Comparison of ENCODE assay signal across 17 cellular contexts in genomic region chr2:189576361-189576760, GRCh38. TPM values are rescaled to one million over a fixed set of nuclear protein-coding genes. Genes with fewer than 3 reads are reported as not detected.
DNase-seq lines count a peak whose midpoint lies in the region; ATAC-seq and TF ChIP-seq lines count a peak whose summit lies in the region.
"Had no signal": no experiment of that assay in that cellular context is flagged by ENCODE, and none has a peak within 500 bp of the region (broad histone marks: within the 10 kb centered on the region; RNA-seq: fewer than 3 reads in every experiment).

No MANE protein-coding gene starts in this region.

- peak overlapping the region in 7 of 9 donors; percentile 2 to 98 (median 61) for H3K27ac Mint-ChIP-seq in naive thymus-derived CD4-positive, alpha-beta T cell
- H3K27ac Mint-ChIP-seq: WTC11 had no signal

- no peaks in the 10 kb centered on the region for H3K9me3 ChIP-seq in naive thymus-derived CD4-positive, alpha-beta T cell (ENCODE audit: control insufficient read depth in 2 of 3, low read length in 3 of 3)
- H3K9me3 ChIP-seq in upper lobe of right lung (no peaks in the 10 kb centered on the region), prostate gland (no peaks in the 10 kb centered on the region)
- H3K9me3 ChIP-seq: MG63, testis had no signal

- 27% methylated on average over 1 of the region's 1 CpG for WGBS in prostate gland

- POLR2A ChIA-PET in naive thymus-derived CD4-positive, alpha-beta T cell (lab: Charles Lee) = interaction anchor here (0.7 kb wide), 2 partner anchors 10 to 13 kb away, joined by 3 read pairs; no protein-coding TSS in a partner anchor

- H3K36me3 Mint-ChIP-seq in naive thymus-derived CD4-positive, alpha-beta T cell = peaks cover 3 to 34% (median 19%) of the 10 kb centered on the region in 5 donors
- H3K36me3 Mint-ChIP-seq: WTC11 had no signal

- peaks cover 0 to under 1% of the 10 kb centered on the region in 2 donors for H3K27me3 ChIP-seq in naive thymus-derived CD4-positive, alpha-beta T cell (ENCODE audit: control insufficient read depth in 2 of 2, insufficient read depth in 2 of 2, low read length in 2 of 2)
- H3K27me3 ChIP-seq in upper lobe of right lung (no peaks in the 10 kb centered on the region), prostate gland (replicated peaks; ENCODE audit: insufficient read depth) (no peaks in the 10 kb centered on the region)
- H3K27me3 ChIP-seq: testis had no signal

- DNase-seq in NCI-H82 (lab: John Stamatoyannopoulos, UW) (peak; percentile 26), NCI-H82 treated with DMSO at 0.1 percent for 48 hours (lab: John Stamatoyannopoulos, UW; ENCODE audit: unreplicated experiment) (no peak), erythroblast (lab: John Stamatoyannopoulos, UW) (peak; percentile 33 to 62), upper lobe of right lung (no peak), prostate gland (ENCODE audit: low spot score) (no peak)
- no peak for DNase-seq in naive thymus-derived CD4-positive, alpha-beta T cell
- DNase-seq: amygdala, DMS79 treated with DMSO at 0.1 percent for 48 hours, MG63, NCI-H2029 treated with DMSO at 0.1 percent for 48 hours, NCI-H69, nucleus accumbens, testis had no signal

- H3K9me3 Mint-ChIP-seq in naive thymus-derived CD4-positive, alpha-beta T cell = no peaks in the 10 kb centered on the region
- H3K9me3 Mint-ChIP-seq: WTC11 had no signal

- H3K27me3 Mint-ChIP-seq in naive thymus-derived CD4-positive, alpha-beta T cell = peaks cover 0 to 16% (median 0%) of the 10 kb centered on the region in 5 donors

- H3K36me3 ChIP-seq in naive thymus-derived CD4-positive, alpha-beta T cell (ENCODE audit: control insufficient read depth in 2 of 3, insufficient read depth in 3 of 3, low read length in 3 of 3) = no peaks in the 10 kb centered on the region
- peaks cover 56% of the 10 kb centered on the region for H3K36me3 ChIP-seq in upper lobe of right lung
- no peaks in the 10 kb centered on the region for H3K36me3 ChIP-seq in prostate gland
- H3K36me3 ChIP-seq: MG63 had no signal

- H3K4me1 Mint-ChIP-seq in naive thymus-derived CD4-positive, alpha-beta T cell = peaks cover 11 to 86% (median 70%) of the 10 kb centered on the region in 7 donors

- ATAC-seq in naive thymus-derived CD4-positive, alpha-beta T cell = no peak
- no peak for ATAC-seq in upper lobe of right lung
- ATAC-seq in GM21576 (IDR thresholded peaks at IDR 0.05; ENCODE audit: unreplicated experiment) = no peak
- no peak for ATAC-seq in GM21423 (IDR thresholded peaks at IDR 0.05; ENCODE audit: unreplicated experiment)
- ATAC-seq: WTC11 had no signal

- no peak overlapping the region for H3K4me3 ChIP-seq in naive thymus-derived CD4-positive, alpha-beta T cell (ENCODE audit: low read length)
- H3K4me3 ChIP-seq in upper lobe of right lung = peak overlapping the region; percentile 72
- no peak overlapping the region for H3K4me3 ChIP-seq in prostate gland
- H3K4me3 ChIP-seq: MG63, testis had no signal

- TF ChIP-seq POLR2A in erythroblast (IDR thresholded peaks at IDR 0.05; ENCODE audit: low read length) = no peak
- no peak for TF ChIP-seq POLR2A in prostate gland (IDR thresholded peaks at IDR 0.05)

- H3K27ac ChIP-seq in naive thymus-derived CD4-positive, alpha-beta T cell (ENCODE audit: low read depth, low read length) = peak overlapping the region; percentile 22
- H3K27ac ChIP-seq in upper lobe of right lung = peak overlapping the region; percentile 52
- no peak overlapping the region for H3K27ac ChIP-seq in prostate gland
- H3K27ac ChIP-seq: C4-2B had no signal

- CTCF ChIA-PET in naive thymus-derived CD4-positive, alpha-beta T cell (lab: Charles Lee) = no interaction called here

- H3K4me3 Mint-ChIP-seq in naive thymus-derived CD4-positive, alpha-beta T cell = peak overlapping the region in 5 of 10 donors; percentile 5 to 100 (median 18)
- H3K4me3 Mint-ChIP-seq: WTC11 had no signal

- peaks cover 0 to 16% of the 10 kb centered on the region in 2 donors for H3K4me1 ChIP-seq in naive thymus-derived CD4-positive, alpha-beta T cell (ENCODE audit: control insufficient read depth in 2 of 2, insufficient read depth in 2 of 2, low read length in 2 of 2)
- H3K4me1 ChIP-seq in upper lobe of right lung (peaks cover 39% of the 10 kb centered on the region), prostate gland (replicated peaks) (no peaks in the 10 kb centered on the region)

- no peak for TF ChIP-seq CTCF in upper lobe of right lung (IDR thresholded peaks at IDR 0.05)
- no peak for TF ChIP-seq CTCF in prostate gland (IDR thresholded peaks at IDR 0.05)

- intact Hi-C loops in naive thymus-derived CD4-positive, alpha-beta T cell (cut with micrococcal nuclease) = loop anchor here in 1 of 2 donors (10.0 kb wide), 1 partner anchor 1068 kb away; the partner anchor contains the start of gene NAB1
- intact Hi-C loops in upper lobe of right lung (cut with DNase I) (no loop called here), prostate gland (cut with DNase I) (no loop called here)

RNA-seq across cellular contexts. Expression of gene SLC40A1, which starts 4.2 kb away (rescaled TPM):
- 10 to 100 TPM in 4 of 5 experiments, 1 to 10 TPM in 1; 4.2 to 38.0 (median 24.4) TPM for total RNA-seq in naive thymus-derived CD4-positive, alpha-beta T cell
- 100 to 1,000 TPM; 101 to 117 TPM for polyA plus RNA-seq in naive thymus-derived CD4-positive, alpha-beta T cell
- total RNA-seq in upper lobe of right lung = 169 TPM
- total RNA-seq in prostate gland = 100 to 1,000 TPM in 1 of 2 donors, 10 to 100 TPM in 1; 86.7 to 169 TPM

Comparison
In these comparisons a context has a peak if more than half of its experiments do, and no peak if none do; other contexts are left out.
1. DNase-seq: peak in NCI-H82 (single experiment) and erythroblast (2 of 2); none in NCI-H82 treated with DMSO at 0.1 percent for 48 hours (single experiment), naive thymus-derived CD4-positive, alpha-beta T cell (0 of 9), upper lobe of right lung (single experiment) and prostate gland (single experiment).
2. H3K27ac ChIP-seq: peak in naive thymus-derived CD4-positive, alpha-beta T cell (single experiment) and upper lobe of right lung (single experiment); none in prostate gland (0 of 2).